In the genomic region with DNA sequence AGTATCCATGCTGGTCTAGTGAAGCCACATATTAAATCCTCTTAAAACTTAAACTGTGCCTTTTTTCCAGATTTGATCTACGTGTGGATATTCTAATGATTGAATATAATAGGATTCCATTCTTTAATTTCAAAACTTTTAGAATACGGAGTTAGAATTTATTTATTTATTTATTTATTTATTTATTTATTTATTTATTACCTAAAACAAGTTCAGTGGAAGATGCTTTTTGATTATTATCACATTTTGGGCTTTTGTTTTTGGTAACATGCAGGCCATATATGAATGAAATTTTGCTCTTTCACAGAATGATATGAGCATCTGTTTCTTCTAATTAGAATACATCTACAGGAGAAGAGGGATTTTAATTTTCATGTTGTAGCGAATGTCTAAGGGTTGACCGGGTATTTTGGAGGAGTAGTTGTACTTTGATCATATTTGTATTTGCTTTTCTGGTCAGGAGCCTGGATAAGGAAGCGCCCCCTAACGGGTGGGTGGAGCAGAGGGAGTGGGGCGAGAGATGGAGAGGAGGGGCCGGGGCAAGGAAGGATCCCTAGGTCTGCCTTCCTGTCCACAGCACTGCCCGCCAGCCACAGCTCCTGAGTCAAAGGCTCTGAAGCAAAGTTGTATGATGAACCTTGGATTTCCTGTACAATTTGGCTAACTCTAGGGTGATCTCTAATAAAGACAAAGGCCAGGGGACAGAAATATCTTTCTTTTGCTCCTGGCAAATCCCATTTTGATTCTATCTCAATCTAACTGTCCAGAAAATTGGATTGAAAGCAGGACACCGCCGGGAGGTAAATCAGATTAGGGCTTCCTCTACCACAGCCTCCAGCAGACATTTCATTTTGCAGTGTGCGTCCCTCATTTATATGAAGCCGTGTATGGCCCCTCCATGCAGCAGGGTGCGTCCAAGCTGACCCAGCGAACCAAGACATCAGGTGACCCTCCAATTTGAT, we compare ENCODE assay signal across 1 cellular context.
A peak's percentile ranks its signal among the peaks of the same experiment; 100 is the strongest.
TF ChIP-seq lines count a peak whose summit lies in the region.

No MANE protein-coding gene starts in this region.

TF ChIP-seq in SK-N-SH, 30 proteins besides CTCF, POLR2A, EP300 and RAD21 (continued from another document):
- TF ChIP-seq, protein P1, sequence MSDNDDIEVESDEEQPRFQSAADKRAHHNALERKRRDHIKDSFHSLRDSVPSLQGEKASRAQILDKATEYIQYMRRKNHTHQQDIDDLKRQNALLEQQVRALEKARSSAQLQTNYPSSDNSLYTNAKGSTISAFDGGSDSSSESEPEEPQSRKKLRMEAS (IDR thresholded peaks at IDR 0.05; ENCODE audit: low read depth) = no peak; the same call in 1 of the 2 replicates
- TF ChIP-seq USF2 (IDR thresholded peaks at IDR 0.05; ENCODE audit: borderline replicate concordance, low read depth, low read length) (no peak; the same call in 1 of the 2 replicates), RXRA (IDR thresholded peaks at IDR 0.05; ENCODE audit: borderline replicate concordance, low read depth) (peak; percentile 45; the same call in 1 of the 2 replicates), SMC3 (IDR thresholded peaks at IDR 0.05; ENCODE audit: low read depth, low read length) (peak; percentile 31; the same call in 1 of the 2 replicates), SIN3A (IDR thresholded peaks at IDR 0.05; ENCODE audit: borderline replicate concordance, low read depth, low read length) (0 out of 2 replicates have a peak, but pooled peaks have one; percentile 57), YY1 (IDR thresholded peaks at IDR 0.05; ENCODE audit: low read depth) (no peak), ZBTB33 (IDR thresholded peaks at IDR 0.05; ENCODE audit: borderline replicate concordance, low read depth) (no peak), GABPA (IDR thresholded peaks at IDR 0.05; ENCODE audit: low read depth) (no peak), TCF12 (IDR thresholded peaks at IDR 0.05) (peak; percentile 94), TAF1 (IDR thresholded peaks at IDR 0.05; ENCODE audit: borderline replicate concordance, low read depth, low read length) (no peak), RCOR1 (IDR thresholded peaks at IDR 0.05; ENCODE audit: low read length) (peak; percentile 99)
- TF ChIP-seq, protein P2, sequence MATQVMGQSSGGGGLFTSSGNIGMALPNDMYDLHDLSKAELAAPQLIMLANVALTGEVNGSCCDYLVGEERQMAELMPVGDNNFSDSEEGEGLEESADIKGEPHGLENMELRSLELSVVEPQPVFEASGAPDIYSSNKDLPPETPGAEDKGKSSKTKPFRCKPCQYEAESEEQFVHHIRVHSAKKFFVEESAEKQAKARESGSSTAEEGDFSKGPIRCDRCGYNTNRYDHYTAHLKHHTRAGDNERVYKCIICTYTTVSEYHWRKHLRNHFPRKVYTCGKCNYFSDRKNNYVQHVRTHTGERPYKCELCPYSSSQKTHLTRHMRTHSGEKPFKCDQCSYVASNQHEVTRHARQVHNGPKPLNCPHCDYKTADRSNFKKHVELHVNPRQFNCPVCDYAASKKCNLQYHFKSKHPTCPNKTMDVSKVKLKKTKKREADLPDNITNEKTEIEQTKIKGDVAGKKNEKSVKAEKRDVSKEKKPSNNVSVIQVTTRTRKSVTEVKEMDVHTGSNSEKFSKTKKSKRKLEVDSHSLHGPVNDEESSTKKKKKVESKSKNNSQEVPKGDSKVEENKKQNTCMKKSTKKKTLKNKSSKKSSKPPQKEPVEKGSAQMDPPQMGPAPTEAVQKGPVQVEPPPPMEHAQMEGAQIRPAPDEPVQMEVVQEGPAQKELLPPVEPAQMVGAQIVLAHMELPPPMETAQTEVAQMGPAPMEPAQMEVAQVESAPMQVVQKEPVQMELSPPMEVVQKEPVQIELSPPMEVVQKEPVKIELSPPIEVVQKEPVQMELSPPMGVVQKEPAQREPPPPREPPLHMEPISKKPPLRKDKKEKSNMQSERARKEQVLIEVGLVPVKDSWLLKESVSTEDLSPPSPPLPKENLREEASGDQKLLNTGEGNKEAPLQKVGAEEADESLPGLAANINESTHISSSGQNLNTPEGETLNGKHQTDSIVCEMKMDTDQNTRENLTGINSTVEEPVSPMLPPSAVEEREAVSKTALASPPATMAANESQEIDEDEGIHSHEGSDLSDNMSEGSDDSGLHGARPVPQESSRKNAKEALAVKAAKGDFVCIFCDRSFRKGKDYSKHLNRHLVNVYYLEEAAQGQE (IDR thresholded peaks at IDR 0.05; ENCODE audit: low read depth, low read length) = peak; percentile 28; the same call in 1 of the 2 replicates
